Comparison of ENCODE assay signal across 9 cellular contexts in the genomic region with DNA sequence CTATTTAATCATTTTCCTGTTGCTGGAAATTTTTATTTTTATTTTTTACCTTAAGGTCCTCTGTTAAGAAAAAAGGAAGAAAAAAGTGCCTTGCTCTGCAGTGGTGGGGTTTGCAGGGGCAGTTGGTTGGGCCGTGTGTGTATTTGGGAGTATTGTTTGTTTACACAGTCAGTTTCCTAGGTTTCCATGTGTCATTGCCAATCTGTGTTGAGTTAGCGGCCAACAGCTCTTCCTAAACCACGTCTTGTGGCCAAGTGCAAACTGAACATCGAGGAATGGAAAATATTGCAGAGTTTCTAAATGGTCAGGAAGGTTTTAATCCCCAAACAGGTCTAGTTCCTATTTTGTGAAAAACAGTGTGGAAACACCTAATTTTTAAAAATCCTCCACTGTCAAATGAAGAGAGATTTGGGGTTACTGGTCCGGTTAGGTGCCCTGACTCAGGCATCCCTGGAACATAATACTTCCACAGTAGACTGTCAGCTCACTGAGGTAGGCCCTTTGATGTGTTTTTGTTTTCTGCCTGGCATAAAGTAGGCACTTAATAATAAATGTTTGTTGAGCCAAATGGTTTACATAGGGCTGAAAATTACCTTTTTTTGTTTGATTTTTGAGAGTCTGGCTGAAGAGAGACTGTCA. TPM values are rescaled to one million over a fixed set of nuclear protein-coding genes. Genes with fewer than 3 reads are reported as not detected.
DNase-seq lines count a peak whose midpoint lies in the region; ATAC-seq, FAIRE-seq and TF ChIP-seq lines count a peak whose summit lies in the region.
"Had no signal": no experiment of that assay in that cellular context is flagged by ENCODE, and none has a peak within 500 bp of the region (broad histone marks: within the 10 kb centered on the region; RNA-seq: fewer than 3 reads in every experiment).

No MANE protein-coding gene starts in this region.

- peaks cover 0 to 4% of the 10 kb centered on the region in 2 donors for H3K27me3 ChIP-seq in naive thymus-derived CD4-positive, alpha-beta T cell (ENCODE audit: control insufficient read depth in 2 of 2, insufficient read depth in 2 of 2, low read length in 2 of 2)
- H3K27me3 ChIP-seq in Peyer's patch: no peaks in the 10 kb centered on the region

- no peak for DNase-seq in D721Med (ENCODE audit: insufficient read length, low spot score)
- peak; percentile 30 for DNase-seq in NCI-H1694 treated with DMSO at 0.1 percent for 48 hours (lab: John Stamatoyannopoulos, UW)
- DNase-seq in choroid plexus epithelial cell (ENCODE audit: low read depth): peak; percentile 84
- DNase-seq in naive thymus-derived CD4-positive, alpha-beta T cell: no peak
- no peak for DNase-seq in stimulated activated CD4-positive, alpha-beta T cell treated with anti-CD3 and anti-CD28 coated beads, Interleukin-2, amount 100 ng/mL, for 48 hours
- DNase-seq in Peyer's patch: no peak
- DNase-seq: activated CD4-positive, alpha-beta memory T cell treated with anti-CD3 and anti-CD28 coated beads for 36 hours had no signal

- no peak overlapping the region for H3K4me3 Mint-ChIP-seq in naive thymus-derived CD4-positive, alpha-beta T cell
- H3K4me3 Mint-ChIP-seq: activated CD4-positive, alpha-beta memory T cell treated with anti-CD3 and anti-CD28 coated beads for 36 hours had no signal

- H3K27ac Mint-ChIP-seq in naive thymus-derived CD4-positive, alpha-beta T cell: no peak overlapping the region
- H3K27ac Mint-ChIP-seq: activated CD4-positive, alpha-beta memory T cell treated with anti-CD3 and anti-CD28 coated beads for 36 hours had no signal

- no peak for TF ChIP-seq POLR2A in Peyer's patch (IDR thresholded peaks at IDR 0.05)

- TF ChIP-seq CTCF in D721Med (IDR thresholded peaks at IDR 0.05; ENCODE audit: insufficient read depth, missing control alignments): no peak
- TF ChIP-seq CTCF in choroid plexus epithelial cell (conservative IDR thresholded peaks at IDR 0.05; ENCODE audit: low read depth, low read length): no peak
- TF ChIP-seq CTCF in Peyer's patch (IDR thresholded peaks at IDR 0.05): no peak

- CTCF ChIA-PET in naive thymus-derived CD4-positive, alpha-beta T cell (lab: Charles Lee): no interaction called here

- H3K4me1 ChIP-seq in naive thymus-derived CD4-positive, alpha-beta T cell (ENCODE audit: control insufficient read depth in 2 of 2, insufficient read depth in 2 of 2, low read length in 2 of 2): no peaks in the 10 kb centered on the region
- peaks cover 0 to 7% (median 0%) of the 10 kb centered on the region in 4 donors for H3K4me1 ChIP-seq in Peyer's patch

- FAIRE-seq in D721Med (lab: Jason Lieb, UNC): peak; percentile 69

- no peak overlapping the region for H3K4me3 ChIP-seq in choroid plexus epithelial cell (ENCODE audit: low read depth, low read length)
- H3K4me3 ChIP-seq in naive thymus-derived CD4-positive, alpha-beta T cell (ENCODE audit: low read length): no peak overlapping the region
- H3K4me3 ChIP-seq in Peyer's patch: no peak overlapping the region

- ATAC-seq in naive thymus-derived CD4-positive, alpha-beta T cell: peak; percentile 42
- ATAC-seq in GM19324 (IDR thresholded peaks at IDR 0.05; ENCODE audit: low FRiP score, unreplicated experiment): no peak
- no peak for ATAC-seq in HG03378 (IDR thresholded peaks at IDR 0.05; ENCODE audit: unreplicated experiment)

- POLR2A ChIA-PET in naive thymus-derived CD4-positive, alpha-beta T cell (lab: Charles Lee): no interaction called here

- H3K36me3 ChIP-seq in naive thymus-derived CD4-positive, alpha-beta T cell (ENCODE audit: control insufficient read depth in 2 of 3, insufficient read depth in 3 of 3, low read length in 3 of 3): no peaks in the 10 kb centered on the region
- no peaks in the 10 kb centered on the region for H3K36me3 ChIP-seq in Peyer's patch

- peaks cover 11 to 37% (median 32%) of the 10 kb centered on the region in 5 donors for H3K27me3 Mint-ChIP-seq in naive thymus-derived CD4-positive, alpha-beta T cell

- no peaks in the 10 kb centered on the region for H3K36me3 Mint-ChIP-seq in naive thymus-derived CD4-positive, alpha-beta T cell
- H3K36me3 Mint-ChIP-seq: activated CD4-positive, alpha-beta memory T cell treated with anti-CD3 and anti-CD28 coated beads for 36 hours had no signal

- no peak overlapping the region for H3K27ac ChIP-seq in naive thymus-derived CD4-positive, alpha-beta T cell (ENCODE audit: low read depth, low read length)
- H3K27ac ChIP-seq in Peyer's patch: peak overlapping the region in 2 of 4 donors; percentile 65 to 76

- H3K9me3 ChIP-seq in naive thymus-derived CD4-positive, alpha-beta T cell (ENCODE audit: control insufficient read depth in 2 of 3, low read length in 3 of 3): no peaks in the 10 kb centered on the region
- no peaks in the 10 kb centered on the region for H3K9me3 ChIP-seq in Peyer's patch

- peaks cover 0 to 3% (median 0%) of the 10 kb centered on the region in 7 donors for H3K4me1 Mint-ChIP-seq in naive thymus-derived CD4-positive, alpha-beta T cell

- intact Hi-C loops in naive thymus-derived CD4-positive, alpha-beta T cell (cut with micrococcal nuclease): no loop called here

- peaks cover 0 to 1% (median 0%) of the 10 kb centered on the region in 11 donors for H3K9me3 Mint-ChIP-seq in naive thymus-derived CD4-positive, alpha-beta T cell
- H3K9me3 Mint-ChIP-seq: activated CD4-positive, alpha-beta memory T cell treated with anti-CD3 and anti-CD28 coated beads for 36 hours had no signal

RNA-seq across cellular contexts. Expression of a gene that starts 37.0 kb away (rescaled TPM):
- under 1 TPM in 1 of 5 experiments, not detected in 4; 0.61 TPM for total RNA-seq in naive thymus-derived CD4-positive, alpha-beta T cell
- not detected for polyA plus RNA-seq in naive thymus-derived CD4-positive, alpha-beta T cell
- 10 to 100 TPM in 3 of 4 donors, 1 to 10 TPM in 1; 8.9 to 24.7 (median 17.4) TPM for total RNA-seq in Peyer's patch
- total RNA-seq: activated CD4-positive, alpha-beta memory T cell treated with anti-CD3 and anti-CD28 coated beads for 36 hours had no signal

Comparison
In these comparisons a context has a peak if more than half of its experiments do, and no peak if none do; other contexts are left out.
1. DNase-seq: peak in NCI-H1694 treated with DMSO at 0.1 percent for 48 hours (single experiment) and choroid plexus epithelial cell (single experiment); none in D721Med (single experiment), naive thymus-derived CD4-positive, alpha-beta T cell (0 of 9), stimulated activated CD4-positive, alpha-beta T cell treated with anti-CD3 and anti-CD28 coated beads, Interleukin-2, amount 100 ng/mL, for 48 hours (0 of 2) and Peyer's patch (0 of 3).
2. RNA of a gene that starts 37.0 kb away (total RNA-seq): 8.9 to 24.7 TPM in Peyer's patch; 0.61 TPM in naive thymus-derived CD4-positive, alpha-beta T cell; every median in the first group is over 4 times any median in the second.